16 cellular contexts compared by ENCODE assay signal in the genomic region with DNA sequence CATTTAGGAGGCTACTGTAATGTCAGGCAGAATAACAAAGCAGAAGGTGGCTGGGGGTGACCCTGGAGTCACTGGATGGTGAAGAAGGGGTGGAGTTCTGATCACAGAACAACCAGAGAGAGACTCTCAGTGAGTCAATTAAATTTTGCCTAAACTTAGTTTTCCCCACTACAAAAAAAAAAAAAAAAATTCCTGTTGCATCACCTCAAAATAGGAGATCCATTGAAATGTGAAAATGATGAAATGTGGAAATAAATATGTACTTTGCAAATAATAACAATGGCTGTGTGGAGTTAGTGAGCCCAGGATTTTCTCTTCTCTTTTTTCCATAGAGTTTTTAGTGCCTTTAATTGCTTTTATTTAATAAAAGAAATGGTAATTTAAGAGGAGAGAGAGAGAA.
"Had no signal": no experiment of that assay in that cellular context is flagged by ENCODE, and none has a peak within 500 bp of the region (broad histone marks: within the 10 kb centered on the region; RNA-seq: fewer than 3 reads in every experiment).

No MANE protein-coding gene starts in this region.

- H3K4me3 Mint-ChIP-seq: activated T-helper 17 cell treated with anti-CD3 and anti-CD28 coated beads, Interleukin-2, amount 50 U/mL, for 72 hours; neural crest cell had no signal

- H3K4me3 ChIP-seq: heart right ventricle, right atrium auricular region, suprapubic skin, upper lobe of right lung had no signal

- H3K4me1 Mint-ChIP-seq: activated T-helper 17 cell treated with anti-CD3 and anti-CD28 coated beads, Interleukin-2, amount 50 U/mL, for 72 hours had no signal

- H3K9me3 Mint-ChIP-seq: activated T-helper 17 cell treated with anti-CD3 and anti-CD28 coated beads, Interleukin-2, amount 50 U/mL, for 72 hours; neural crest cell had no signal

- ATAC-seq: activated T-helper 17 cell treated with anti-CD3 and anti-CD28 coated beads, Interleukin-2, amount 50 U/mL, for 72 hours; esophagus mucosa; left lobe of liver; upper lobe of right lung had no signal

- H3K79me2 ChIP-seq: parathyroid adenoma had no signal

- H3K27ac Mint-ChIP-seq: activated T-helper 17 cell treated with anti-CD3 and anti-CD28 coated beads, Interleukin-2, amount 50 U/mL, for 72 hours had no signal

- H3K36me3 ChIP-seq: heart right ventricle, right atrium auricular region, suprapubic skin, upper lobe of right lung had no signal

- H3K27me3 ChIP-seq: heart right ventricle, right atrium auricular region, suprapubic skin, upper lobe of right lung had no signal

- DNase-seq: activated CD4-positive, alpha-beta T cell treated with anti-CD3 and anti-CD28 coated beads, Interleukin-2, amount 50 U/mL, for 1 hour; activated naive CD4-positive, alpha-beta T cell treated with anti-CD3 and anti-CD28 coated beads, Interleukin-2, amount 50 U/mL, for 16 hours; activated T-cell treated with anti-CD3 and anti-CD28 coated beads for 4 hours; heart right ventricle; islet precursor cell; mesendoderm; stimulated activated CD4-positive, alpha-beta T cell treated with anti-CD3 and anti-CD28 coated beads, Interleukin-2, amount 100 ng/mL, for 24 hours; stimulated activated naive CD4-positive, alpha-beta T cell; upper lobe of right lung had no signal

- H3K9me3 ChIP-seq: heart right ventricle, right atrium auricular region, suprapubic skin, upper lobe of right lung had no signal

- H3K27ac ChIP-seq: suprapubic skin, upper lobe of right lung had no signal

- H3K4me1 ChIP-seq: suprapubic skin had no signal
